In genomic region chr4:13102344-13102743, GRCh38 we compare ENCODE assay signal across 21 cellular contexts.
DNase-seq lines count a peak whose midpoint lies in the region; ATAC-seq and TF ChIP-seq lines count a peak whose summit lies in the region.
"Had no signal": no experiment of that assay in that cellular context is flagged by ENCODE, and none has a peak within 500 bp of the region (broad histone marks: within the 10 kb centered on the region; RNA-seq: fewer than 3 reads in every experiment).

No MANE protein-coding gene starts in this region.

- peaks cover 0 to 5% (median under 1%) of the 10 kb centered on the region in 5 donors for H3K36me3 Mint-ChIP-seq in naive thymus-derived CD4-positive, alpha-beta T cell

- H3K27ac ChIP-seq in HEK293 (ENCODE audit: extremely low read depth, low read depth, low read length) (no peak overlapping the region), colonic mucosa (no peak overlapping the region)
- H3K27ac ChIP-seq in naive thymus-derived CD4-positive, alpha-beta T cell (ENCODE audit: low read depth, low read length) = no peak overlapping the region
- H3K27ac ChIP-seq: BLaER1 treated with 17β-estradiol and CSF1 and Interleukin-3, amounts not matched to agents 10 nM and 100 nM; KMS-11; RWPE1 had no signal

- no peaks in the 10 kb centered on the region for H3K4me1 Mint-ChIP-seq in naive thymus-derived CD4-positive, alpha-beta T cell

- H3K27ac Mint-ChIP-seq in naive thymus-derived CD4-positive, alpha-beta T cell = no peak overlapping the region
- H3K27ac Mint-ChIP-seq: CD4-positive, alpha-beta T cell; IgD-negative memory B cell had no signal

- no peak overlapping the region for H3K9ac ChIP-seq in colonic mucosa (ENCODE audit: low read depth in 2 of 2, low read length in 2 of 2)
- H3K9ac ChIP-seq: BLaER1 treated with 17β-estradiol and CSF1 and Interleukin-3, amounts not matched to agents 10 nM and 100 nM; KMS-11 had no signal

- H3K9me3 Mint-ChIP-seq in naive thymus-derived CD4-positive, alpha-beta T cell = peaks cover 0 to 6% (median 1%) of the 10 kb centered on the region in 11 donors
- H3K9me3 Mint-ChIP-seq: CD4-positive, alpha-beta T cell had no signal

- peak; percentile 12 for ATAC-seq in naive thymus-derived CD4-positive, alpha-beta T cell
- ATAC-seq in SK-N-SH treated with all-trans-retinoic acid at 6 μM for 48 hours = no peak
- ATAC-seq: Panc1 had no signal

- CTCF ChIA-PET in HEK293 (lab: Yijun Ruan, JAX) = no interaction called here
- CTCF ChIA-PET in naive thymus-derived CD4-positive, alpha-beta T cell (lab: Charles Lee) = no interaction called here

- POLR2A ChIA-PET in HEK293 (lab: Yijun Ruan, JAX) = no interaction called here
- POLR2A ChIA-PET in naive thymus-derived CD4-positive, alpha-beta T cell (lab: Charles Lee) = no interaction called here

- no peaks in the 10 kb centered on the region for H3K27me3 ChIP-seq in naive thymus-derived CD4-positive, alpha-beta T cell (ENCODE audit: control insufficient read depth in 2 of 2, insufficient read depth in 2 of 2, low read length in 2 of 2)
- H3K27me3 ChIP-seq in colonic mucosa = no peaks in the 10 kb centered on the region
- H3K27me3 ChIP-seq: BLaER1 treated with 17β-estradiol and CSF1 and Interleukin-3, amounts not matched to agents 10 nM and 100 nM had no signal

- H3K4me1 ChIP-seq in HEK293 (ENCODE audit: control insufficient read depth, insufficient read depth, low read length) (no peaks in the 10 kb centered on the region), colonic mucosa (no peaks in the 10 kb centered on the region)
- H3K4me1 ChIP-seq in naive thymus-derived CD4-positive, alpha-beta T cell (ENCODE audit: control insufficient read depth in 2 of 2, insufficient read depth in 2 of 2, low read length in 2 of 2) = no peaks in the 10 kb centered on the region
- H3K4me1 ChIP-seq: HAP-1 had no signal

- H3K4me3 Mint-ChIP-seq in naive thymus-derived CD4-positive, alpha-beta T cell = no peak overlapping the region
- H3K4me3 Mint-ChIP-seq: CD4-positive, alpha-beta T cell had no signal

- TF ChIP-seq CTCF in HEK293 (tag by site-specific recombination; IDR thresholded peaks at IDR 0.05) (no peak), colonic mucosa (IDR thresholded peaks at IDR 0.05) (no peak)

- H3K9me3 ChIP-seq in HEK293 (ENCODE audit: control insufficient read depth, insufficient read depth, low read depth, low read length) (no peaks in the 10 kb centered on the region), colonic mucosa (no peaks in the 10 kb centered on the region)
- H3K9me3 ChIP-seq in naive thymus-derived CD4-positive, alpha-beta T cell (ENCODE audit: control insufficient read depth in 2 of 3, low read length in 3 of 3) = no peaks in the 10 kb centered on the region
- H3K9me3 ChIP-seq: HAP-1 had no signal

- intact Hi-C loops in naive thymus-derived CD4-positive, alpha-beta T cell (cut with micrococcal nuclease) = no loop called here
- intact Hi-C loops in colonic mucosa (cut with DNase I) = no loop called here

- H3K36me3 ChIP-seq in HEK293 (ENCODE audit: control insufficient read depth in 2 of 2, insufficient read depth in 1 of 2, low read length in 2 of 2) (no peaks in the 10 kb centered on the region), colonic mucosa (no peaks in the 10 kb centered on the region)
- no peaks in the 10 kb centered on the region for H3K36me3 ChIP-seq in naive thymus-derived CD4-positive, alpha-beta T cell (ENCODE audit: control insufficient read depth in 2 of 3, insufficient read depth in 3 of 3, low read length in 3 of 3)
- H3K36me3 ChIP-seq: BLaER1 treated with 17β-estradiol and CSF1 and Interleukin-3, amounts not matched to agents 10 nM and 100 nM; HAP-1 had no signal

- no peaks in the 10 kb centered on the region for H3K27me3 Mint-ChIP-seq in naive thymus-derived CD4-positive, alpha-beta T cell
- H3K27me3 Mint-ChIP-seq: CD4-positive, alpha-beta T cell had no signal

- H3K4me3 ChIP-seq in HEK293 (ENCODE audit: low read depth, low read length) (no peak overlapping the region), colonic mucosa (no peak overlapping the region)
- no peak overlapping the region for H3K4me3 ChIP-seq in naive thymus-derived CD4-positive, alpha-beta T cell (ENCODE audit: low read length)
- H3K4me3 ChIP-seq: BLaER1 treated with 17β-estradiol and CSF1 and Interleukin-3, amounts not matched to agents 10 nM and 100 nM; HAP-1 had no signal

- DNase-seq in Ammon's horn (ENCODE audit: low spot score) = peak; percentile 5
- peak; percentile 6 for DNase-seq in NCI-H69 (lab: John Stamatoyannopoulos, UW)
- DNase-seq in naive thymus-derived CD4-positive, alpha-beta T cell = no peak
- no peak for DNase-seq in colonic mucosa
- no peak for DNase-seq in hypothalamus (lab: John Stamatoyannopoulos, UW)
- DNase-seq: CD4-positive, alpha-beta T cell; GOT3; NCI-H1092 treated with DMSO at 0.1 percent for 48 hours; NCI-H1436; NCI-H187; NCI-H2081 treated with DMSO at 0.1 percent for 48 hours; NCI-H526; SHP77 had no signal

TF ChIP-seq in HEK293, 187 proteins besides CTCF, POLR2A, EP300 and RAD21 (continues in another document):
- TF ChIP-seq TCF7L2 (IDR thresholded peaks at IDR 0.05; ENCODE audit: borderline replicate concordance, low read depth, low read length) (no peak), ZNF571 (tag by site-specific recombination; IDR thresholded peaks at IDR 0.05) (no peak), EGR2 (tag by site-specific recombination; IDR thresholded peaks at IDR 0.05; ENCODE audit: low read depth) (peak; percentile 52), HOXD13 (CRISPR knock-in tag; IDR thresholded peaks at IDR 0.05; ENCODE audit: borderline replicate concordance) (no peak), ZSCAN16 (tag by site-specific recombination; IDR thresholded peaks at IDR 0.05) (no peak)

TF ChIP-seq in SK-N-SH treated with all-trans-retinoic acid at 6 μM for 48 hours, 23 proteins besides CTCF, POLR2A, EP300 and RAD21:
- no peak for TF ChIP-seq ZFP30 (CRISPR knock-in tag; IDR thresholded peaks at IDR 0.05)
- TF ChIP-seq TOX (CRISPR knock-in tag; IDR thresholded peaks at IDR 0.05; ENCODE audit: borderline replicate concordance) = no peak

Comparison
In these comparisons a context has a peak if more than half of its experiments do, and no peak if none do; other contexts are left out.
1. DNase-seq: peak in Ammon's horn (single experiment) and NCI-H69 (single experiment); none in naive thymus-derived CD4-positive, alpha-beta T cell (0 of 9), colonic mucosa (single experiment) and hypothalamus (0 of 51).